In the genomic region with DNA sequence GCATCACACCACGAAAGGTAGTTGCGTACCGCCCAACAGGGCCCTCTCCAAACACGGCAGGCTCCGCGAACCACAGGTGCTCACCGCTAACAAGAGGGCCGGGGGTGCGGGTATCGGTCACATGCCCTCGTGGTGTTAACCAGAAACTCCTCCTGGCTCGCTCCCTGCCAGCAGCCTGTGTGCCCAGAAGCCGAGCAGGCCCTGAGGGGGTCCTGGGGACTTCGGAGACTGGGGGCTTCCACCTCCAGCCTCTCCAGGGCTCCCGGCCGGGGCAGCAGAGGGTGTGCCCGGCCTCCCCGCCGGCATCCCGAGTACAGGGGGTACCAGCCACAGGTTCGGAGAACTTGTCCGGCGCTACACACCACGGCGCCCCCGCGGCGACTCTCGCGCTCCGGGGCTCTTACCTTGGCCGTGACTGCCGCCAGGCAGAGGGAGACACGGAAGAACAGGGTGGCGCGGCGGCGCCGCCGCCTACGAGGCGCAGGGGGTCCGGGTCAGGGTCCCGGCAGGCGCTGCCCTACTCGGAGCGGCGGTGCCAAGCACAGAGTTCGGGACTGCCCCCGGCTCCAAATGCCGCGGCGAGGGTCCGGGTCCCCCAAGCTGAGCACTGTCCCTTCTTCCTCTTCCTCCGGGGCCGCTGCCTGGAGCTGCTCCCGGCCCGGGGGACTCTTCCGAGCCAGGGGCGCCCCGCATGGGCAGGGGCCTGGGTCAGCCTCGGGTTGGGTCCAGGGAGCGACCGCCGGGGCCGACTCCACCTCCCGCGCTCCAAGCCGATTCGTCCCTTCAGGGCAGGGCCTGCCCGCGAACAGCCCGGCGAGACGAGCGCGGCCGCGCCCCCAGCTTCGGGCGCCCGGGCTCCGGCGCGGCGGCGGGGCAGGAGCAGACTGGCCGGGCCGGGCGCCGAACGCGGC, we compare ENCODE assay signal across 1 cellular context.
TF ChIP-seq lines count a peak whose summit lies in the region.

A gene (minus strand): TSS at position 886 of the 911 bp plus-strand sequence.

TF ChIP-seq in HepG2, 621 proteins besides CTCF, POLR2A, EP300 and RAD21 (continued from another document and continues in another):
- TF ChIP-seq ZNF263 (CRISPR knock-in tag; IDR thresholded peaks at IDR 0.05) (0 out of 2 replicates have a peak, but pooled peaks have one; percentile 30), FLYWCH1 (CRISPR knock-in tag; IDR thresholded peaks at IDR 0.05) (no peak), PAWR (CRISPR knock-in tag; IDR thresholded peaks at IDR 0.05; ENCODE audit: borderline replicate concordance) (no peak), HNRNPL (IDR thresholded peaks at IDR 0.05; ENCODE audit: low read depth, low read length) (0 out of 2 replicates have a peak, but pooled peaks have one; percentile 27), HOXA9 (CRISPR knock-in tag; IDR thresholded peaks at IDR 0.05; ENCODE audit: borderline replicate concordance) (no peak), PHF8 (CRISPR knock-in tag; IDR thresholded peaks at IDR 0.05) (peak; percentile 37; the same call in 1 of the 2 replicates), ZNF766 (CRISPR knock-in tag; IDR thresholded peaks at IDR 0.05; ENCODE audit: borderline replicate concordance) (peak; percentile 54; the same call in 1 of the 2 replicates), ZFP90 (CRISPR knock-in tag; IDR thresholded peaks at IDR 0.05; ENCODE audit: borderline replicate concordance) (0 out of 2 replicates have a peak, but pooled peaks have one; percentile 43), RORA (CRISPR knock-in tag; IDR thresholded peaks at IDR 0.05) (no peak), ZSCAN21 (CRISPR knock-in tag; IDR thresholded peaks at IDR 0.05; ENCODE audit: borderline replicate concordance) (no peak), JDP2 (CRISPR knock-in tag; IDR thresholded peaks at IDR 0.05; ENCODE audit: borderline replicate concordance) (no peak), ZEB1 (IDR thresholded peaks at IDR 0.05; ENCODE audit: insufficient replicate concordance, low read depth) (no peak), MED8 (CRISPR knock-in tag; IDR thresholded peaks at IDR 0.05; ENCODE audit: insufficient replicate concordance) (no peak), ZSCAN20 (CRISPR knock-in tag; IDR thresholded peaks at IDR 0.05; ENCODE audit: borderline replicate concordance) (0 out of 2 replicates have a peak, but pooled peaks have one; percentile 68), NRL (CRISPR knock-in tag; IDR thresholded peaks at IDR 0.05; ENCODE audit: borderline replicate concordance) (0 out of 2 replicates have a peak, but pooled peaks have one; percentile 15), KDM1A (CRISPR knock-in tag; IDR thresholded peaks at IDR 0.05) (no peak), ZNF605 (CRISPR knock-in tag; IDR thresholded peaks at IDR 0.05) (peak; percentile 69), PAX8 (CRISPR knock-in tag; IDR thresholded peaks at IDR 0.05; ENCODE audit: borderline replicate concordance) (no peak), ZNF598 (CRISPR knock-in tag; IDR thresholded peaks at IDR 0.05; ENCODE audit: borderline replicate concordance) (no peak)
- TF ChIP-seq, protein P1, sequence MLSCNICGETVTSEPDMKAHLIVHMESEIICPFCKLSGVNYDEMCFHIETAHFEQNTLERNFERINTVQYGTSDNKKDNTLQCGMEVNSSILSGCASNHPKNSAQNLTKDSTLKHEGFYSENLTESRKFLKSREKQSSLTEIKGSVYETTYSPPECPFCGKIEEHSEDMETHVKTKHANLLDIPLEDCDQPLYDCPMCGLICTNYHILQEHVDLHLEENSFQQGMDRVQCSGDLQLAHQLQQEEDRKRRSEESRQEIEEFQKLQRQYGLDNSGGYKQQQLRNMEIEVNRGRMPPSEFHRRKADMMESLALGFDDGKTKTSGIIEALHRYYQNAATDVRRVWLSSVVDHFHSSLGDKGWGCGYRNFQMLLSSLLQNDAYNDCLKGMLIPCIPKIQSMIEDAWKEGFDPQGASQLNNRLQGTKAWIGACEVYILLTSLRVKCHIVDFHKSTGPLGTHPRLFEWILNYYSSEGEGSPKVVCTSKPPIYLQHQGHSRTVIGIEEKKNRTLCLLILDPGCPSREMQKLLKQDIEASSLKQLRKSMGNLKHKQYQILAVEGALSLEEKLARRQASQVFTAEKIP (CRISPR knock-in tag; IDR thresholded peaks at IDR 0.05; ENCODE audit: borderline replicate concordance): no peak
- TF ChIP-seq, protein P2, sequence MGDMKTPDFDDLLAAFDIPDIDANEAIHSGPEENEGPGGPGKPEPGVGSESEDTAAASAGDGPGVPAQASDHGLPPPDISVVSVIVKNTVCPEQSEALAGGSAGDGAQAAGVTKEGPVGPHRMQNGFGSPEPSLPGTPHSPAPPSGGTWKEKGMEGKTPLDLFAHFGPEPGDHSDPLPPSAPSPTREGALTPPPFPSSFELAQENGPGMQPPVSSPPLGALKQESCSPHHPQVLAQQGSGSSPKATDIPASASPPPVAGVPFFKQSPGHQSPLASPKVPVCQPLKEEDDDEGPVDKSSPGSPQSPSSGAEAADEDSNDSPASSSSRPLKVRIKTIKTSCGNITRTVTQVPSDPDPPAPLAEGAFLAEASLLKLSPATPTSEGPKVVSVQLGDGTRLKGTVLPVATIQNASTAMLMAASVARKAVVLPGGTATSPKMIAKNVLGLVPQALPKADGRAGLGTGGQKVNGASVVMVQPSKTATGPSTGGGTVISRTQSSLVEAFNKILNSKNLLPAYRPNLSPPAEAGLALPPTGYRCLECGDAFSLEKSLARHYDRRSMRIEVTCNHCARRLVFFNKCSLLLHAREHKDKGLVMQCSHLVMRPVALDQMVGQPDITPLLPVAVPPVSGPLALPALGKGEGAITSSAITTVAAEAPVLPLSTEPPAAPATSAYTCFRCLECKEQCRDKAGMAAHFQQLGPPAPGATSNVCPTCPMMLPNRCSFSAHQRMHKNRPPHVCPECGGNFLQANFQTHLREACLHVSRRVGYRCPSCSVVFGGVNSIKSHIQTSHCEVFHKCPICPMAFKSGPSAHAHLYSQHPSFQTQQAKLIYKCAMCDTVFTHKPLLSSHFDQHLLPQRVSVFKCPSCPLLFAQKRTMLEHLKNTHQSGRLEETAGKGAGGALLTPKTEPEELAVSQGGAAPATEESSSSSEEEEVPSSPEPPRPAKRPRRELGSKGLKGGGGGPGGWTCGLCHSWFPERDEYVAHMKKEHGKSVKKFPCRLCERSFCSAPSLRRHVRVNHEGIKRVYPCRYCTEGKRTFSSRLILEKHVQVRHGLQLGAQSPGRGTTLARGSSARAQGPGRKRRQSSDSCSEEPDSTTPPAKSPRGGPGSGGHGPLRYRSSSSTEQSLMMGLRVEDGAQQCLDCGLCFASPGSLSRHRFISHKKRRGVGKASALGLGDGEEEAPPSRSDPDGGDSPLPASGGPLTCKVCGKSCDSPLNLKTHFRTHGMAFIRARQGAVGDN (CRISPR knock-in tag; IDR thresholded peaks at IDR 0.05): peak; percentile 78
- TF ChIP-seq, protein P3, sequence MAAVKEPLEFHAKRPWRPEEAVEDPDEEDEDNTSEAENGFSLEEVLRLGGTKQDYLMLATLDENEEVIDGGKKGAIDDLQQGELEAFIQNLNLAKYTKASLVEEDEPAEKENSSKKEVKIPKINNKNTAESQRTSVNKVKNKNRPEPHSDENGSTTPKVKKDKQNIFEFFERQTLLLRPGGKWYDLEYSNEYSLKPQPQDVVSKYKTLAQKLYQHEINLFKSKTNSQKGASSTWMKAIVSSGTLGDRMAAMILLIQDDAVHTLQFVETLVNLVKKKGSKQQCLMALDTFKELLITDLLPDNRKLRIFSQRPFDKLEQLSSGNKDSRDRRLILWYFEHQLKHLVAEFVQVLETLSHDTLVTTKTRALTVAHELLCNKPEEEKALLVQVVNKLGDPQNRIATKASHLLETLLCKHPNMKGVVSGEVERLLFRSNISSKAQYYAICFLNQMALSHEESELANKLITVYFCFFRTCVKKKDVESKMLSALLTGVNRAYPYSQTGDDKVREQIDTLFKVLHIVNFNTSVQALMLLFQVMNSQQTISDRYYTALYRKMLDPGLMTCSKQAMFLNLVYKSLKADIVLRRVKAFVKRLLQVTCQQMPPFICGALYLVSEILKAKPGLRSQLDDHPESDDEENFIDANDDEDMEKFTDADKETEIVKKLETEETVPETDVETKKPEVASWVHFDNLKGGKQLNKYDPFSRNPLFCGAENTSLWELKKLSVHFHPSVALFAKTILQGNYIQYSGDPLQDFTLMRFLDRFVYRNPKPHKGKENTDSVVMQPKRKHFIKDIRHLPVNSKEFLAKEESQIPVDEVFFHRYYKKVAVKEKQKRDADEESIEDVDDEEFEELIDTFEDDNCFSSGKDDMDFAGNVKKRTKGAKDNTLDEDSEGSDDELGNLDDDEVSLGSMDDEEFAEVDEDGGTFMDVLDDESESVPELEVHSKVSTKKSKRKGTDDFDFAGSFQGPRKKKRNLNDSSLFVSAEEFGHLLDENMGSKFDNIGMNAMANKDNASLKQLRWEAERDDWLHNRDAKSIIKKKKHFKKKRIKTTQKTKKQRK (IDR thresholded peaks at IDR 0.05; ENCODE audit: low read length): no peak
- TF ChIP-seq, protein P4, sequence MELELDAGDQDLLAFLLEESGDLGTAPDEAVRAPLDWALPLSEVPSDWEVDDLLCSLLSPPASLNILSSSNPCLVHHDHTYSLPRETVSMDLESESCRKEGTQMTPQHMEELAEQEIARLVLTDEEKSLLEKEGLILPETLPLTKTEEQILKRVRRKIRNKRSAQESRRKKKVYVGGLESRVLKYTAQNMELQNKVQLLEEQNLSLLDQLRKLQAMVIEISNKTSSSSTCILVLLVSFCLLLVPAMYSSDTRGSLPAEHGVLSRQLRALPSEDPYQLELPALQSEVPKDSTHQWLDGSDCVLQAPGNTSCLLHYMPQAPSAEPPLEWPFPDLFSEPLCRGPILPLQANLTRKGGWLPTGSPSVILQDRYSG (CRISPR knock-in tag; IDR thresholded peaks at IDR 0.05): 0 out of 2 replicates have a peak, but pooled peaks have one; percentile 33
- TF ChIP-seq, protein P5, sequence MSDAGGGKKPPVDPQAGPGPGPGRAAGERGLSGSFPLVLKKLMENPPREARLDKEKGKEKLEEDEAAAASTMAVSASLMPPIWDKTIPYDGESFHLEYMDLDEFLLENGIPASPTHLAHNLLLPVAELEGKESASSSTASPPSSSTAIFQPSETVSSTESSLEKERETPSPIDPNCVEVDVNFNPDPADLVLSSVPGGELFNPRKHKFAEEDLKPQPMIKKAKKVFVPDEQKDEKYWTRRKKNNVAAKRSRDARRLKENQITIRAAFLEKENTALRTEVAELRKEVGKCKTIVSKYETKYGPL (CRISPR knock-in tag; IDR thresholded peaks at IDR 0.05): 0 out of 2 replicates have a peak, but pooled peaks have one; percentile 48
- TF ChIP-seq, protein P6, sequence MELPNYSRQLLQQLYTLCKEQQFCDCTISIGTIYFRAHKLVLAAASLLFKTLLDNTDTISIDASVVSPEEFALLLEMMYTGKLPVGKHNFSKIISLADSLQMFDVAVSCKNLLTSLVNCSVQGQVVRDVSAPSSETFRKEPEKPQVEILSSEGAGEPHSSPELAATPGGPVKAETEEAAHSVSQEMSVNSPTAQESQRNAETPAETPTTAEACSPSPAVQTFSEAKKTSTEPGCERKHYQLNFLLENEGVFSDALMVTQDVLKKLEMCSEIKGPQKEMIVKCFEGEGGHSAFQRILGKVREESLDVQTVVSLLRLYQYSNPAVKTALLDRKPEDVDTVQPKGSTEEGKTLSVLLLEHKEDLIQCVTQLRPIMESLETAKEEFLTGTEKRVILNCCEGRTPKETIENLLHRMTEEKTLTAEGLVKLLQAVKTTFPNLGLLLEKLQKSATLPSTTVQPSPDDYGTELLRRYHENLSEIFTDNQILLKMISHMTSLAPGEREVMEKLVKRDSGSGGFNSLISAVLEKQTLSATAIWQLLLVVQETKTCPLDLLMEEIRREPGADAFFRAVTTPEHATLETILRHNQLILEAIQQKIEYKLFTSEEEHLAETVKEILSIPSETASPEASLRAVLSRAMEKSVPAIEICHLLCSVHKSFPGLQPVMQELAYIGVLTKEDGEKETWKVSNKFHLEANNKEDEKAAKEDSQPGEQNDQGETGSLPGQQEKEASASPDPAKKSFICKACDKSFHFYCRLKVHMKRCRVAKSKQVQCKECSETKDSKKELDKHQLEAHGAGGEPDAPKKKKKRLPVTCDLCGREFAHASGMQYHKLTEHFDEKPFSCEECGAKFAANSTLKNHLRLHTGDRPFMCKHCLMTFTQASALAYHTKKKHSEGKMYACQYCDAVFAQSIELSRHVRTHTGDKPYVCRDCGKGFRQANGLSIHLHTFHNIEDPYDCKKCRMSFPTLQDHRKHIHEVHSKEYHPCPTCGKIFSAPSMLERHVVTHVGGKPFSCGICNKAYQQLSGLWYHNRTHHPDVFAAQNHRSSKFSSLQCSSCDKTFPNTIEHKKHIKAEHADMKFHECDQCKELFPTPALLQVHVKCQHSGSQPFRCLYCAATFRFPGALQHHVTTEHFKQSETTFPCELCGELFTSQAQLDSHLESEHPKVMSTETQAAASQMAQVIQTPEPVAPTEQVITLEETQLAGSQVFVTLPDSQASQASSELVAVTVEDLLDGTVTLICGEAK (IDR thresholded peaks at IDR 0.05): no peak
- TF ChIP-seq, protein P6 (CRISPR knock-in tag; IDR thresholded peaks at IDR 0.05): no peak
- TF ChIP-seq, protein P7, sequence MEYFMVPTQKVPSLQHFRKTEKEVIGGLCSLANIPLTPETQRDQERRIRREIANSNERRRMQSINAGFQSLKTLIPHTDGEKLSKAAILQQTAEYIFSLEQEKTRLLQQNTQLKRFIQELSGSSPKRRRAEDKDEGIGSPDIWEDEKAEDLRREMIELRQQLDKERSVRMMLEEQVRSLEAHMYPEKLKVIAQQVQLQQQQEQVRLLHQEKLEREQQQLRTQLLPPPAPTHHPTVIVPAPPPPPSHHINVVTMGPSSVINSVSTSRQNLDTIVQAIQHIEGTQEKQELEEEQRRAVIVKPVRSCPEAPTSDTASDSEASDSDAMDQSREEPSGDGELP (IDR thresholded peaks at IDR 0.05; ENCODE audit: borderline replicate concordance, low read depth): no peak
- TF ChIP-seq, protein P8, sequence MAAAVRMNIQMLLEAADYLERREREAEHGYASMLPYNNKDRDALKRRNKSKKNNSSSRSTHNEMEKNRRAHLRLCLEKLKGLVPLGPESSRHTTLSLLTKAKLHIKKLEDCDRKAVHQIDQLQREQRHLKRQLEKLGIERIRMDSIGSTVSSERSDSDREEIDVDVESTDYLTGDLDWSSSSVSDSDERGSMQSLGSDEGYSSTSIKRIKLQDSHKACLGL (CRISPR knock-in tag; IDR thresholded peaks at IDR 0.05): peak; percentile 40; the same call in 1 of the 2 replicates
